ENCODE assay signal across 14 cellular contexts in the genomic region with DNA sequence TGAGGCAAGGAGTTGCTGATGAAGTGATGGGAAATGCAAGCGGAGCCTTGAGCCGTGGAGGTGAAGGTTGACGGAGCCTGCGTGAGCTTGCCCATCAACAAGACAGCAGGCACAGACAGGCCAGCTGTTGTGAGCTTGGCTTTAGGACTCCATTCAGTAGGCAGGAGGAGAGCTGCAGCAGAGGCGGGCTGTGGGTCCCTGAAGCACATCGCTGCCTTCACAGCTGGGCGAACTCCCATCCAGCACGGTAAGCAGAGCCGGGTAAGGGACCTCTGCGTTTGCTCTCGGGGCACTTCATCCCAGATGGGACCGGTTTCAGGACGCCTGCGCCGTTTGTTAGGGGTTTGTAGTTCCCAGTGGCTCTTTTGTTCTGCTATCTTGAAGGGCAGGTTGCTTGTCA. TPM values are rescaled to one million over a fixed set of nuclear protein-coding genes. Genes with fewer than 3 reads are reported as not detected.
DNase-seq lines count a peak whose midpoint lies in the region; ATAC-seq, FAIRE-seq and TF ChIP-seq lines count a peak whose summit lies in the region.
"Had no signal": no experiment of that assay in that cellular context is flagged by ENCODE, and none has a peak within 500 bp of the region (broad histone marks: within the 10 kb centered on the region; RNA-seq: fewer than 3 reads in every experiment).

No MANE protein-coding gene starts in this region.

- no peak for TF ChIP-seq POLR2A in GM12891 (IDR thresholded peaks at IDR 0.05; ENCODE audit: low read depth, low read length)

- intact Hi-C loops in Panc1 (cut with micrococcal nuclease; ENCODE audit: unreplicated experiment), result no loop called here

- peak overlapping the region; percentile 14 for H2AFZ ChIP-seq in fibroblast of lung (ENCODE audit: low read length)

- DNase-seq in NCI-H1417 (lab: John Stamatoyannopoulos, UW) (peak in 2 of 3 experiments; percentile 47 to 62), NCI-H1417 treated with DMSO at 0.1 percent for 48 hours (lab: John Stamatoyannopoulos, UW) (no peak), Panc1 (ENCODE audit: low read depth, low spot score) (no peak), fibroblast of lung (ENCODE audit: low read depth in 2 of 2) (peak; percentile 41 to 66), GM12891 (ENCODE audit: insufficient read length, low spot score) (no peak)
- DNase-seq in activated CD4-positive, alpha-beta T cell treated with anti-CD3 and anti-CD28 coated beads, Interleukin-2, amount 50 U/mL, for 48 hours, result no peak
- DNase-seq: activated T-cell treated with anti-CD3 and anti-CD28 coated beads, Interleukin-2, amount 50 U/mL, for 1 hour; colonic mucosa; NCI-H774; T-helper 9 cell; tibial artery had no signal

- peak; percentile 72 for ATAC-seq in Panc1
- ATAC-seq in HG02798 (IDR thresholded peaks at IDR 0.05; ENCODE audit: poor library complexity, unreplicated experiment), result no peak

- no TSS peak for BruUV-seq in Panc1 (replicated peaks; lab: Mats Ljungman, UMichigan)

- H3K79me2 ChIP-seq in fibroblast of lung (ENCODE audit: control insufficient read depth, insufficient read depth, low read length), result no peaks in the 10 kb centered on the region

- H3K4me3 ChIP-seq in Panc1 (ENCODE audit: low read depth in 2 of 2, low read length in 2 of 2) (peak overlapping the region in 1 of 2 experiments; percentile 23; a peak in 2 of 4 replicates), fibroblast of lung (replicated peaks in 1 of 4; ENCODE audit: control extremely low read depth in 1 of 4, insufficient read depth in 1 of 4, low read depth in 3 of 4, low read length in 4 of 4) (peak overlapping the region in 1 of 4 experiments; percentile 45), skin epidermis (peak overlapping the region in 5 of 7 experiments; percentile 9 to 31 (median 22))
- H3K4me3 ChIP-seq: colonic mucosa, tibial artery had no signal

- H3K4me2 ChIP-seq in fibroblast of lung (ENCODE audit: extremely low read depth, insufficient read depth, low read length), result no peak overlapping the region

- POLR2A ChIA-PET in Panc1 (lab: Charles Lee), result interaction anchor here (0.5 kb wide), 1 partner anchor 1713 kb away, joined by 6 read pairs; no protein-coding TSS in a partner anchor

- TF ChIP-seq CTCF in Panc1 (IDR thresholded peaks at IDR 0.05) (no peak), fibroblast of lung (conservative IDR thresholded peaks at IDR 0.05 in 1 of 2, IDR thresholded peaks at IDR 0.05 in 1 of 2; ENCODE audit: low read depth in 1 of 2, low read length in 2 of 2) (no peak)

- H3K27ac ChIP-seq in Panc1 (ENCODE audit: low read length) (no peak overlapping the region), fibroblast of lung (ENCODE audit: insufficient read depth, low read length) (no peak overlapping the region), skin epidermis (peak overlapping the region in 7 of 21 experiments; percentile 46 to 79 (median 67))
- H3K27ac ChIP-seq: 22Rv1, colonic mucosa, tibial artery had no signal

- H3K27me3 ChIP-seq in Panc1 (ENCODE audit: control insufficient read depth, insufficient read depth, low read length) (no peaks in the 10 kb centered on the region), fibroblast of lung (ENCODE audit: control insufficient read depth, insufficient read depth, low read length) (no peaks in the 10 kb centered on the region)
- H3K27me3 ChIP-seq: colonic mucosa, tibial artery had no signal

- no peak for FAIRE-seq in GM12891 (lab: Jason Lieb, UNC)

- CTCF ChIA-PET in Panc1 (lab: Charles Lee), result no interaction called here

- no peaks in the 10 kb centered on the region for H4K20me1 ChIP-seq in fibroblast of lung (ENCODE audit: control insufficient read depth, extremely low read depth, insufficient read depth, low read length)

- H3K4me1 ChIP-seq in Panc1 (ENCODE audit: control insufficient read depth, insufficient read depth, low read length) (no peaks in the 10 kb centered on the region), fibroblast of lung (ENCODE audit: control insufficient read depth, extremely low read depth, insufficient read depth, low read length) (peaks cover 4% of the 10 kb centered on the region)
- H3K4me1 ChIP-seq: colonic mucosa, tibial artery had no signal

- in situ Hi-C loops in Panc1 (cut with HindIII; ENCODE audit: low pct_unique_long_range_greater_than_20kb, low sequenced_read_pairs), result no loop called here

- H3K9me3 ChIP-seq in Panc1 (ENCODE audit: control insufficient read depth, insufficient read depth, low read depth, low read length) (no peaks in the 10 kb centered on the region), fibroblast of lung (ENCODE audit: control insufficient read depth, insufficient read depth, low read depth, low read length) (no peaks in the 10 kb centered on the region)
- H3K9me3 ChIP-seq: colonic mucosa had no signal

- H3K9ac ChIP-seq in fibroblast of lung (ENCODE audit: insufficient read depth, low read length), result no peak overlapping the region

- H3K36me3 ChIP-seq in Panc1 (ENCODE audit: control insufficient read depth, insufficient read depth, low read length) (no peaks in the 10 kb centered on the region), fibroblast of lung (ENCODE audit: control insufficient read depth, insufficient read depth, low read length) (no peaks in the 10 kb centered on the region)
- H3K36me3 ChIP-seq: colonic mucosa, tibial artery had no signal

TF ChIP-seq in GM12891, 5 proteins besides CTCF, POLR2A, EP300 and RAD21:
- no peak for TF ChIP-seq PAX5 (IDR thresholded peaks at IDR 0.05; ENCODE audit: insufficient read depth, low read length, severe bottlenecking)
- TF ChIP-seq TAF1 (IDR thresholded peaks at IDR 0.05; ENCODE audit: low read depth, low read length), result no peak
- TF ChIP-seq SPI1 (IDR thresholded peaks at IDR 0.05; ENCODE audit: low read depth, low read length), result no peak
- no peak for TF ChIP-seq POU2F2 (IDR thresholded peaks at IDR 0.05; ENCODE audit: low read depth, low read length)
- TF ChIP-seq POLR2AphosphoS5 (IDR thresholded peaks at IDR 0.05; ENCODE audit: low read depth, low read length), result no peak

RNA-seq across cellular contexts. Expression of a gene that starts 54.8 kb away (rescaled TPM):
- total RNA-seq in Panc1 (2021; ENCODE audit: unreplicated experiment) (not detected), fibroblast of lung (not detected in 2 replicates)
- not detected for polyA plus RNA-seq in Panc1 (2012; ENCODE audit: insufficient read length)
- polyA plus RNA-seq in fibroblast of lung, result not detected in 2 replicates
- polyA plus RNA-seq in fibroblast of lung (2012), result 0.14 TPM in 1 of 2 replicates, not detected in the other
- polyA minus RNA-seq in fibroblast of lung (ENCODE audit: low replicate concordance), result not detected in 2 replicates
- not detected for polyA plus RNA-seq in GM12891 (2012; ENCODE audit: low read depth, missing spikeins)

Comparison
In these comparisons a context has a peak if more than half of its experiments do, and no peak if none do; other contexts are left out.
1. DNase-seq: peak in NCI-H1417 (2 of 3) and fibroblast of lung (2 of 2); none in NCI-H1417 treated with DMSO at 0.1 percent for 48 hours (single experiment), Panc1 (single experiment), activated CD4-positive, alpha-beta T cell treated with anti-CD3 and anti-CD28 coated beads, Interleukin-2, amount 50 U/mL, for 48 hours (0 of 2) and GM12891 (single experiment).